Comparison of ENCODE assay signal across 8 cellular contexts in the genomic region with DNA sequence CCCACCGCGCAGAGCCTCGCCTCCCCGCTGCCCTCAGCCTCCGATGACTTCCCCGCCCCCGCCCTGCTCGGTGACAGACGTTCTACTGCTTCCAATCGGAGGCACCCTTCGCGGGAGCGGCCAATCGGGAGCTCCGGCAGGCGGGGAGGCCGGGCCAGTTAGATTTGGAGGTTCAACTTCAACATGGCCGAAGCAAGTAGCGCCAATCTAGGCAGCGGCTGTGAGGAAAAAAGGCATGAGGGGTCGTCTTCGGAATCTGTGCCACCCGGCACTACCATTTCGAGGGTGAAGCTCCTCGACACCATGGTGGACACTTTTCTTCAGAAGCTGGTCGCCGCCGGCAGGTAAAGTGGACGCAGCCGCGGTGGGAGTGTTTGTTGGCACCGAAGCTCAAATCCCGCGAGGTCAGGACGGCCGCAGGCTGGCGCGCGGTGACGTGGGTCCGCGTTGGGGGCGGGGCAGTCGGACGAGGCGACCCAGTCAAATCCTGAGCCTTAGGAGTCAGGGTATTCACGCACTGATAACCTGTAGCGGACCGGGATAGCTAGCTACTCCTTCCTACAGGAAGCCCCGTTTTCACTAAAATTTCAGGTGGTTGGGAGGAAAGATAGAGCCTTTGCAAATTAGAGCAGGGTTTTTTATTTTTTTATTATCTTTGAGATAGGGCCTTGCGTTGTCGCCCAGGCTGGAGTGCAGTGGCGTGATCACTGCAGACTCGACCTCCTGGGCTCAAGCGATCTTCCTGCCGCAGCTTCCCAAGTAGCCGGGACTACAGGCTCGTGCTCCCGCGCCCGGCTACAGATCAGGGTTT. TPM values are rescaled to one million over a fixed set of nuclear protein-coding genes. Genes with fewer than 3 reads are reported as not detected.
DNase-seq lines count a peak whose midpoint lies in the region; ATAC-seq and TF ChIP-seq lines count a peak whose summit lies in the region.

A gene with protein sequence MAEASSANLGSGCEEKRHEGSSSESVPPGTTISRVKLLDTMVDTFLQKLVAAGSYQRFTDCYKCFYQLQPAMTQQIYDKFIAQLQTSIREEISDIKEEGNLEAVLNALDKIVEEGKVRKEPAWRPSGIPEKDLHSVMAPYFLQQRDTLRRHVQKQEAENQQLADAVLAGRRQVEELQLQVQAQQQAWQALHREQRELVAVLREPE (plus strand): TSS at position 175 of the 811 bp plus-strand sequence. CDS start 9 bp downstream, at position 184.

- no peak for TF ChIP-seq CTCF in VCaP (conservative IDR thresholded peaks at IDR 0.05)

- H3K4me3 ChIP-seq in ACC112 (ENCODE audit: low read depth, low read length), result peak within 1 kb of the TSS; percentile 95
- H3K4me3 ChIP-seq in iPS-18a (ENCODE audit: low read length), result peak within 1 kb of the TSS; percentile 85
- peak within 1 kb of the TSS; percentile 87 for H3K4me3 ChIP-seq in skeletal muscle satellite cell (ENCODE audit: low read length)

- H3K79me2 ChIP-seq in ACC112 (ENCODE audit: control insufficient read depth, insufficient read depth, low read length, unreplicated experiment), result peaks cover 4% of the 10 kb centered on the region

- no peaks in the 10 kb centered on the region for H3K36me3 ChIP-seq in ACC112 (ENCODE audit: insufficient read depth, low read length)
- peaks cover 19% of the 10 kb centered on the region for H3K36me3 ChIP-seq in iPS-18a (ENCODE audit: control insufficient read depth, low read depth, low read length)
- H3K36me3 ChIP-seq in skeletal muscle satellite cell (ENCODE audit: insufficient read depth, low read length), result peaks cover 23% of the 10 kb centered on the region

- peak; percentile 66 for ATAC-seq in GM18870 (IDR thresholded peaks at IDR 0.05; ENCODE audit: unreplicated experiment)
- ATAC-seq in HG03108 (IDR thresholded peaks at IDR 0.05; ENCODE audit: unreplicated experiment), result peak; percentile 89

- in situ Hi-C loops in T47D (cut with HindIII; ENCODE audit: low pct_unique_long_range_greater_than_20kb, low sequenced_read_pairs), result no loop called here

- H3K27ac ChIP-seq in ACC112 (ENCODE audit: low read depth, low read length) (peak within 1 kb of the TSS; percentile 96), VCaP (peak within 1 kb of the TSS; percentile 92), iPS-18a (ENCODE audit: low read length) (peak within 1 kb of the TSS; percentile 97)

- H3K4me2 ChIP-seq in skeletal muscle satellite cell (ENCODE audit: low read length), result peak within 1 kb of the TSS; percentile 99

- peak within 1 kb of the TSS; percentile 97 for H3K9ac ChIP-seq in iPS-18a (ENCODE audit: low read length)
- peak within 1 kb of the TSS; percentile 94 for H3K9ac ChIP-seq in skeletal muscle satellite cell (ENCODE audit: low read depth, low read length)

- no peaks in the 10 kb centered on the region for H3K9me3 ChIP-seq in iPS-18a (ENCODE audit: control insufficient read depth, low read depth, low read length)
- no peaks in the 10 kb centered on the region for H3K9me3 ChIP-seq in skeletal muscle satellite cell (replicated peaks; ENCODE audit: low read length)

- no peaks in the 10 kb centered on the region for H3K27me3 ChIP-seq in ACC112 (ENCODE audit: insufficient read depth, low read length)
- no peaks in the 10 kb centered on the region for H3K27me3 ChIP-seq in iPS-18a (ENCODE audit: control insufficient read depth, insufficient read depth, low read length)
- H3K27me3 ChIP-seq in skeletal muscle satellite cell (ENCODE audit: control insufficient read depth, insufficient read depth, low read length), result no peaks in the 10 kb centered on the region

- H2AFZ ChIP-seq in ACC112 (ENCODE audit: low read length, unreplicated experiment), result peak within 1 kb of the TSS; percentile 99

- H3K4me1 ChIP-seq in ACC112 (ENCODE audit: control insufficient read depth, insufficient read depth, low read length, unreplicated experiment), result peaks cover 14% of the 10 kb centered on the region
- H3K4me1 ChIP-seq in iPS-18a (ENCODE audit: control insufficient read depth, low read depth, low read length), result peaks cover 7% of the 10 kb centered on the region
- peaks cover 16% of the 10 kb centered on the region for H3K4me1 ChIP-seq in skeletal muscle satellite cell (ENCODE audit: control insufficient read depth, insufficient read depth, low read length)

- DNase-seq in NCI-H2196 treated with DMSO at 0.1 percent for 48 hours (lab: John Stamatoyannopoulos, UW; ENCODE audit: unreplicated experiment) (peak; percentile 91), T47D (ENCODE audit: low read depth in 1 of 2, low spot score in 1 of 2) (peak; percentile 98 to 100)

RNA-seq across cellular contexts. Expression of the gene that starts here (rescaled TPM):
- total RNA-seq in skeletal muscle satellite cell (2012; rRNA removed), result 21.5 and 28.0 TPM in 2 replicates

Comparison
In these comparisons a context has a peak if more than half of its experiments do, and no peak if none do; other contexts are left out.
1. Peak in every context shown above with its lines: DNase-seq, ATAC-seq, H3K4me3 ChIP-seq and H3K27ac ChIP-seq.